Comparison of ENCODE assay signal across 8 cellular contexts in genomic region chr19:55484571-55485438, GRCh38. TPM values are rescaled to one million over a fixed set of nuclear protein-coding genes. Genes with fewer than 3 reads are reported as not detected.
A peak's percentile ranks its signal among the peaks of the same experiment; 100 is the strongest.
DNase-seq lines count a peak whose midpoint lies in the region; ATAC-seq and TF ChIP-seq lines count a peak whose summit lies in the region.

TSS of gene NAT14 (plus strand) at chr19:55485188. CDS start at chr19:55485709, 521 bp downstream.

- H3K4me1 Mint-ChIP-seq in neural crest cell = peaks cover 22% of the 10 kb centered on the region

- TF ChIP-seq CTCF in GM12865 (IDR thresholded peaks at IDR 0.05; ENCODE audit: insufficient read depth, low read depth, low read length, missing control alignments) (no peak), HL-60 (IDR thresholded peaks at IDR 0.05; ENCODE audit: insufficient read depth, low read length) (no peak), fibroblast of the aortic adventitia (IDR thresholded peaks at IDR 0.05; ENCODE audit: insufficient read depth, low read length) (no peak), neural crest cell (conservative IDR thresholded peaks at IDR 0.05) (no peak), thoracic aorta (IDR thresholded peaks at IDR 0.05) (no peak)

- H3K36me3 Mint-ChIP-seq in neural crest cell (ENCODE audit: low read depth) = no peaks in the 10 kb centered on the region

- H3K27ac ChIP-seq in HL-60 (replicated peaks) (peak within 1 kb of the TSS; percentile 34), thoracic aorta (peak within 1 kb of the TSS; percentile 58 to 90)

- H3K4me3 Mint-ChIP-seq in neural crest cell = peak within 1 kb of the TSS; percentile 90

- H3K27me3 ChIP-seq in HL-60 (ENCODE audit: insufficient read depth, poor library complexity, severe bottlenecking) (no peaks in the 10 kb centered on the region), thoracic aorta (replicated peaks; ENCODE audit: insufficient read depth) (no peaks in the 10 kb centered on the region)

- peaks cover 31 to 42% of the 10 kb centered on the region in 2 donors for H3K4me1 ChIP-seq in thoracic aorta (ENCODE audit: control insufficient read depth in 1 of 2, low read depth in 2 of 2)

- H3K27me3 Mint-ChIP-seq in neural crest cell (ENCODE audit: low read depth) = peaks cover 3% of the 10 kb centered on the region

- H3K9me3 ChIP-seq in thoracic aorta = no peaks in the 10 kb centered on the region

- peak within 1 kb of the TSS; percentile 96 for H3K27ac Mint-ChIP-seq in neural crest cell (ENCODE audit: unreplicated experiment)

- ATAC-seq in thoracic aorta (ENCODE audit: insufficient number of reproducible peaks, low FRiP score, low read depth) = no peak
- no peak for ATAC-seq in GM19324 (IDR thresholded peaks at IDR 0.05; ENCODE audit: low FRiP score, unreplicated experiment)

- peaks cover 10% of the 10 kb centered on the region for H3K36me3 ChIP-seq in thoracic aorta

- no peaks in the 10 kb centered on the region for H3K9me3 Mint-ChIP-seq in neural crest cell

- DNase-seq in GM12865 (ENCODE audit: low read depth) (peak; percentile 77), HL-60 (ENCODE audit: low read depth in 1 of 2, low spot score in 1 of 2) (peak; percentile 19 to 79), fibroblast of the aortic adventitia (ENCODE audit: low read depth) (peak; percentile 48), neural crest cell (ENCODE audit: low read depth, low spot score) (peak; percentile 80), thoracic aorta (ENCODE audit: low spot score) (no peak)
- DNase-seq in activated T-helper 9 cell treated with anti-CD3 and anti-CD28 coated beads, Interleukin-2, amount 50 U/mL, for 16 hours (ENCODE audit: low read depth) = peak; percentile 49

- H3K4me3 ChIP-seq in GM12865 (ENCODE audit: low read depth, low read length) = peak within 1 kb of the TSS; percentile 83
- H3K4me3 ChIP-seq in HL-60 (replicated peaks; ENCODE audit: insufficient read depth, low read length) = peak within 1 kb of the TSS; percentile 61
- H3K4me3 ChIP-seq in fibroblast of the aortic adventitia (ENCODE audit: low read depth, low read length) = peak within 1 kb of the TSS; percentile 81
- peak within 1 kb of the TSS; percentile 91 for H3K4me3 ChIP-seq in thoracic aorta

TF ChIP-seq in PFSK-1, 5 proteins besides CTCF, POLR2A, EP300 and RAD21:
- peak; percentile 70; the same call in 1 of the 2 replicates for TF ChIP-seq SIN3A (IDR thresholded peaks at IDR 0.05; ENCODE audit: borderline replicate concordance, insufficient read depth, low read length)
- no peak for TF ChIP-seq TAF1 (IDR thresholded peaks at IDR 0.05; ENCODE audit: borderline replicate concordance, insufficient read depth, low read length)
- no peak for TF ChIP-seq POLR2AphosphoS5 (IDR thresholded peaks at IDR 0.05; ENCODE audit: low read depth, low read length)
- TF ChIP-seq REST (IDR thresholded peaks at IDR 0.05; ENCODE audit: insufficient read depth in 1 of 2, low read depth in 2 of 2, low read length in 2 of 2) = no peak
- TF ChIP-seq FOXP2 (optimal IDR thresholded peaks at IDR 0.05; ENCODE audit: borderline replicate concordance, extremely low read depth, extremely low read length, insufficient read depth) = peak; percentile 39
TF ChIP-seq in PFSK-1: peak in this region for 2.

RNA-seq across cellular contexts. Expression of gene NAT14, which starts in this region (rescaled TPM):
- polyA plus RNA-seq in PFSK-1 (2012; ENCODE audit: insufficient read length, low read depth) = 44.4 TPM
- total RNA-seq in fibroblast of the aortic adventitia (ENCODE audit: low replicate concordance) (8.3 and 17.5 TPM in 2 replicates), neural crest cell (81.1 and 87.9 TPM in 2 replicates), thoracic aorta (1 to 10 TPM; 3.4 to 3.8 TPM)
